20 cellular contexts compared by ENCODE assay signal in the genomic region with DNA sequence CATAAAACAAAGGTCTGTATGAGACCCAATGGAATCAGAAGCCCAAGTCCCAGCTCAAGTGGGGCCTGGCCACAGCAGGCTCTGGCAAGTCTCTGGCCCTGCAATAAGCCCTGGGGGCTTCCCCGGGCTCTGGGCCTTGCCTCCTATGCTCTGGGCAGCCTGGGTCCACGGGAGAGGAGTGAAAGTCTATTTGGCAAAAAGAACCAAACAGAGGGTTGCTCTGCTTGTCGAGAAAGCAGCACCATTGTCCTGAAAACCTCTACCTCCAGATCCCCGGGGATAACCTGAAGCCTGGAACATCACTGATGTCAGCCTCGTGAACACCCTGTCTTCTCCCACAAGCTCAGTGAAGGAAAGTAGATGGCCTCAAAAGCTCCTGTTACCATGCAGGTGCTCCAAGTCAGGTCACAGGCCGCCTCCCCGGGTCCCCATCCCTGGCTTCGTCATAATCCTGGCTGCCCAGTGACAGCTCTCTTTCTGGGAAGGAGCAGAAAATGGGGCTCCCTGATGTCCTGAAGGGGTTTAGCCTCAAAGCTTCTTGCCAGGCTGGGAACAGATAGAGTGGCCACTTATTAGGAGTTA. TPM values are rescaled to one million over a fixed set of nuclear protein-coding genes. Genes with fewer than 3 reads are reported as not detected.
A peak's percentile ranks its signal among the peaks of the same experiment; 100 is the strongest.
DNase-seq lines count a peak whose midpoint lies in the region; ATAC-seq and TF ChIP-seq lines count a peak whose summit lies in the region.
"Had no signal": no experiment of that assay in that cellular context is flagged by ENCODE, and none has a peak within 500 bp of the region (broad histone marks: within the 10 kb centered on the region; RNA-seq: fewer than 3 reads in every experiment).

No MANE protein-coding gene starts in this region.

- DNase-seq in NCI-H146 (lab: John Stamatoyannopoulos, UW) (peak; percentile 31), NCI-H146 treated with DMSO at 0.1 percent for 48 hours (lab: John Stamatoyannopoulos, UW; ENCODE audit: unreplicated experiment) (no peak), NCI-H69 (lab: John Stamatoyannopoulos, UW) (peak; percentile 36), esophagus muscularis mucosa (ENCODE audit: extremely low spot score) (peak; percentile 82), vagina (ENCODE audit: extremely low spot score in 2 of 2) (peak; percentile 56 to 79)
- no peak for DNase-seq in stimulated activated CD4-positive, alpha-beta T cell treated with anti-CD3 and anti-CD28 coated beads, Interleukin-12 subunit alpha, Interleukin-12 subunit beta, amount 100 ng/mL, for 4 hours
- DNase-seq: CD4-positive, alpha-beta T cell; CD8-positive, alpha-beta memory T cell; DMS 273 treated with DMSO at 0.1 percent for 48 hours; DMS79; EL; GDM1; H9 had no signal

- H3K36me3 ChIP-seq in esophagus muscularis mucosa (no peaks in the 10 kb centered on the region), vagina (no peaks in the 10 kb centered on the region)
- H3K36me3 ChIP-seq: BLaER1 treated with 17β-estradiol and CSF1 and Interleukin-3, amounts not matched to agents 10 nM and 100 nM had no signal

- WGBS in esophagus muscularis mucosa = 93% methylated on average over 6 of the region's 8 CpGs

- ATAC-seq in GM21423 (IDR thresholded peaks at IDR 0.05; ENCODE audit: unreplicated experiment) = no peak
- ATAC-seq in GM21360 (IDR thresholded peaks at IDR 0.05; ENCODE audit: unreplicated experiment) = no peak
- ATAC-seq: GM12878, GM23338, HCT116 had no signal

- TF ChIP-seq EP300 in esophagus muscularis mucosa (IDR thresholded peaks at IDR 0.05) = no peak

- TF ChIP-seq POLR2A in esophagus muscularis mucosa (IDR thresholded peaks at IDR 0.05; ENCODE audit: low read depth) (no peak), vagina (IDR thresholded peaks at IDR 0.05) (no peak)

- peaks cover 14 to 17% (median 14%) of the 10 kb centered on the region in 4 donors for H3K4me1 ChIP-seq in esophagus muscularis mucosa
- peaks cover 10% of the 10 kb centered on the region for H3K4me1 ChIP-seq in vagina

- H3K27me3 ChIP-seq in esophagus muscularis mucosa (peaks cover 0 to 6% (median 0%) of the 10 kb centered on the region in 4 donors), vagina (no peaks in the 10 kb centered on the region)
- H3K27me3 ChIP-seq: BLaER1 treated with 17β-estradiol and CSF1 and Interleukin-3, amounts not matched to agents 10 nM and 100 nM had no signal

- intact Hi-C loops in esophagus muscularis mucosa (cut with DNase I) (loop anchor here (5.0 kb wide), 1 partner anchor 199 kb away; no protein-coding TSS in a partner anchor), vagina (cut with DNase I) (no loop called here)

- no peak overlapping the region for H3K4me3 ChIP-seq in esophagus muscularis mucosa
- no peak overlapping the region for H3K4me3 ChIP-seq in vagina
- H3K4me3 ChIP-seq: BLaER1 treated with 17β-estradiol and CSF1 and Interleukin-3, amounts not matched to agents 10 nM and 100 nM; GM12878; GM23338 had no signal

- TF ChIP-seq CTCF in esophagus muscularis mucosa (IDR thresholded peaks at IDR 0.05) = no peak
- TF ChIP-seq CTCF in vagina (IDR thresholded peaks at IDR 0.05) = no peak

- H3K27ac ChIP-seq in esophagus muscularis mucosa (replicated peaks in 1 of 4) (no peak overlapping the region), vagina (no peak overlapping the region)
- H3K27ac ChIP-seq: 22Rv1 had no signal

- H3K9me3 ChIP-seq in esophagus muscularis mucosa (no peaks in the 10 kb centered on the region), vagina (no peaks in the 10 kb centered on the region)

RNA-seq across cellular contexts. Expression of a gene that starts 46.1 kb away (rescaled TPM):
- 10 to 100 TPM; 39.5 to 74.4 (median 59.7) TPM for total RNA-seq in esophagus muscularis mucosa
- total RNA-seq in vagina = 51.6 TPM

Comparison
In these comparisons a context has a peak if more than half of its experiments do, and no peak if none do; other contexts are left out.
1. DNase-seq: peak in NCI-H146 (single experiment), NCI-H69 (single experiment), esophagus muscularis mucosa (single experiment) and vagina (2 of 2); none in NCI-H146 treated with DMSO at 0.1 percent for 48 hours (single experiment) and stimulated activated CD4-positive, alpha-beta T cell treated with anti-CD3 and anti-CD28 coated beads, Interleukin-12 subunit alpha, Interleukin-12 subunit beta, amount 100 ng/mL, for 4 hours (single experiment).